Comparison of ENCODE assay signal across 19 cellular contexts in genomic region chr2:97969466-97970067, GRCh38. TPM values are rescaled to one million over a fixed set of nuclear protein-coding genes. Genes with fewer than 3 reads are reported as not detected.
DNase-seq lines count a peak whose midpoint lies in the region; ATAC-seq, FAIRE-seq and TF ChIP-seq lines count a peak whose summit lies in the region.
"Had no signal": no experiment of that assay in that cellular context is flagged by ENCODE, and none has a peak within 500 bp of the region (broad histone marks: within the 10 kb centered on the region; RNA-seq: fewer than 3 reads in every experiment).

No MANE protein-coding gene starts in this region.

- no TSS peak for BruUV-seq in K562 (replicated peaks; lab: Mats Ljungman, UMichigan)

- H3K27me3 ChIP-seq in MM.1S (replicated peaks; ENCODE audit: insufficient read depth, low read length), result no peaks in the 10 kb centered on the region
- no peaks in the 10 kb centered on the region for H3K27me3 ChIP-seq in K562 (ENCODE audit: control insufficient read depth in 2 of 2, insufficient read depth in 2 of 2, low read length in 2 of 2)
- H3K27me3 ChIP-seq: ascending aorta, right lobe of liver, tibial nerve had no signal

- H3K4me3 ChIP-seq in MM.1S (ENCODE audit: low read length), result no peak overlapping the region
- H3K4me3 ChIP-seq in K562, result no peak overlapping the region
- H3K4me3 ChIP-seq: ascending aorta, right lobe of liver, tibial nerve had no signal

- WGBS in K562 (ENCODE audit: insufficient coverage, low coverage, missing lambda C conversion rate), result 3% methylated on average over 3 of the region's 3 CpGs

- POLR2A ChIA-PET in activated CD4-positive, alpha-beta T cell treated with anti-CD3 and anti-CD28 coated beads for 36 hours (lab: Charles Lee), result no interaction called here
- POLR2A ChIA-PET in K562 (lab: Yijun Ruan, JAX), result interaction anchor here (1.0 kb wide), 1 partner anchor 13 kb away, joined by 3 read pairs; no protein-coding TSS in a partner anchor

- in situ Hi-C loops in K562 (cut with MboI), result no loop called here

- peaks cover 13% of the 10 kb centered on the region for H3K9me3 Mint-ChIP-seq in activated CD4-positive, alpha-beta T cell treated with anti-CD3 and anti-CD28 coated beads for 36 hours (ENCODE audit: low read depth)
- peaks cover 14% of the 10 kb centered on the region for H3K9me3 Mint-ChIP-seq in progenitor cell of endocrine pancreas (ENCODE audit: low read depth)

- no peak for TF ChIP-seq CTCF in MM.1S (IDR thresholded peaks at IDR 0.05; ENCODE audit: low read length)
- no peak for TF ChIP-seq CTCF in K562 (IDR thresholded peaks at IDR 0.05 in 2 of 3, conservative IDR thresholded peaks at IDR 0.05 in 1 of 3; ENCODE audit: insufficient read depth in 2 of 3, low read depth in 1 of 3, low read length in 3 of 3)
- no peak for TF ChIP-seq CTCF in progenitor cell of endocrine pancreas (IDR thresholded peaks at IDR 0.05; ENCODE audit: unreplicated experiment)

- no peak for TF ChIP-seq RAD21 in K562 (CRISPR knock-in tag; conservative IDR thresholded peaks at IDR 0.05 in 1 of 2, IDR thresholded peaks at IDR 0.05 in 1 of 2)

- H4K20me1 ChIP-seq in MM.1S (ENCODE audit: insufficient read depth, low read length) (0 out of 2 replicates have a peak, but pooled peaks cover 5% of the 10 kb centered on the region), K562 (replicated peaks; ENCODE audit: control insufficient read depth, insufficient read depth, low read length) (no peaks in the 10 kb centered on the region; the same call in 1 of the 2 replicates)

- H3K27ac ChIP-seq in MM.1S (ENCODE audit: low read length), result peak overlapping the region; percentile 19; the same call in 1 of the 2 replicates
- no peak overlapping the region for H3K27ac ChIP-seq in K562 (ENCODE audit: extremely low read depth, low read depth, low read length)
- H3K27ac ChIP-seq: ascending aorta, epithelial cell of prostate, right lobe of liver, tibial nerve had no signal

- H3K36me3 ChIP-seq in MM.1S (replicated peaks; ENCODE audit: insufficient read depth, low read length) (no peaks in the 10 kb centered on the region), K562 (ENCODE audit: control insufficient read depth, insufficient read depth, low read length) (no peaks in the 10 kb centered on the region)
- H3K36me3 ChIP-seq: ascending aorta, right lobe of liver, tibial nerve had no signal

- FAIRE-seq in K562 (lab: Jason Lieb, UNC), result peak; percentile 35
- FAIRE-seq: A204.1, islet of Langerhans, RCC 7860 had no signal

- no peaks in the 10 kb centered on the region for H3K9me3 ChIP-seq in MM.1S (replicated peaks; ENCODE audit: insufficient read depth, low read length)
- H3K9me3 ChIP-seq in K562 (replicated peaks; ENCODE audit: control insufficient read depth, insufficient read depth, low read depth, low read length), result 0 out of 2 replicates have a peak, but pooled peaks cover under 1% of the 10 kb centered on the region
- H3K9me3 ChIP-seq: right lobe of liver had no signal

- ATAC-seq in activated CD4-positive, alpha-beta T cell treated with anti-CD3 and anti-CD28 coated beads for 36 hours, result peak; percentile 57
- ATAC-seq in K562, result peak; percentile 50
- ATAC-seq: CD8-positive, alpha-beta T cell had no signal

- H3K4me2 ChIP-seq in MM.1S (ENCODE audit: low read depth, low read length) (peak overlapping the region; percentile 47), K562 (ENCODE audit: insufficient read depth, low read length) (peak overlapping the region; percentile 51)

- H3K36me3 Mint-ChIP-seq in activated CD4-positive, alpha-beta T cell treated with anti-CD3 and anti-CD28 coated beads for 36 hours (ENCODE audit: low read depth), result peaks cover 22% of the 10 kb centered on the region
- H3K36me3 Mint-ChIP-seq in progenitor cell of endocrine pancreas (ENCODE audit: insufficient read depth), result peaks cover 13% of the 10 kb centered on the region

- H2AFZ ChIP-seq in MM.1S (ENCODE audit: low read length), result no peak overlapping the region
- H2AFZ ChIP-seq in K562 (ENCODE audit: low read depth, low read length), result no peak overlapping the region

- no peaks in the 10 kb centered on the region for H3F3A ChIP-seq in MM.1S (ENCODE audit: insufficient read depth, low read length)

- no peak for TF ChIP-seq POLR2A in K562 (conservative IDR thresholded peaks at IDR 0.05)

- H3K9ac ChIP-seq in MM.1S (ENCODE audit: low read length), result no peak overlapping the region
- H3K9ac ChIP-seq in K562 (ENCODE audit: insufficient read depth in 1 of 2, low read depth in 2 of 2, low read length in 2 of 2), result no peak overlapping the region

- H3K4me1 ChIP-seq in MM.1S (ENCODE audit: low read length) (peaks cover 17% of the 10 kb centered on the region), K562 (replicated peaks in 1 of 2; ENCODE audit: control insufficient read depth in 2 of 2, insufficient read depth in 2 of 2, low read length in 2 of 2) (peaks cover 3 to 31% of the 10 kb centered on the region in 2 experiments; a peak in 3 of 5 replicates)

- H3K79me2 ChIP-seq in MM.1S (ENCODE audit: low read length) (peaks cover 95% of the 10 kb centered on the region), K562 (ENCODE audit: control insufficient read depth, insufficient read depth, low read length) (peaks cover 84% of the 10 kb centered on the region)

- H3K4me3 Mint-ChIP-seq in activated CD4-positive, alpha-beta T cell treated with anti-CD3 and anti-CD28 coated beads for 36 hours, result no peak overlapping the region
- H3K4me3 Mint-ChIP-seq in progenitor cell of endocrine pancreas (ENCODE audit: low read depth), result no peak overlapping the region
- H3K4me3 Mint-ChIP-seq: CD8-positive, alpha-beta T cell had no signal

- no peaks in the 10 kb centered on the region for H3K9me1 ChIP-seq in K562 (ENCODE audit: control insufficient read depth, insufficient read depth, low read length)

- TF ChIP-seq EP300 in K562 (IDR thresholded peaks at IDR 0.05; ENCODE audit: low read length), result no peak

- DNase-seq in activated CD4-positive, alpha-beta T cell treated with anti-CD3 and anti-CD28 coated beads for 36 hours, result no peak
- DNase-seq in activated CD4-positive, alpha-beta T cell treated with anti-CD3 and anti-CD28 coated beads, Interleukin-2, amount 50 U/mL, for 48 hours, result no peak
- DNase-seq in MM.1S (peak; percentile 39), K562 (ENCODE audit: extremely low read depth in 1 of 4, low spot score in 3 of 4) (peak in 1 of 4 experiments; percentile 17), progenitor cell of endocrine pancreas (ENCODE audit: low spot score, unreplicated experiment) (no peak), superior temporal gyrus (ENCODE audit: extremely low spot score) (no peak), UCSD-AML1 (lab: John Stamatoyannopoulos, UW; ENCODE audit: unreplicated experiment) (no peak), NCI-H1048 (lab: John Stamatoyannopoulos, UW) (no peak)
- DNase-seq: CD8-positive, alpha-beta T cell; DMS79 treated with DMSO at 0.1 percent for 48 hours; right lobe of liver; stimulated activated CD4-positive, alpha-beta T cell treated with anti-CD3 and anti-CD28 coated beads, Interleukin-2, amount 100 ng/mL, for 48 hours; SW 1271 had no signal

- H3K27me3 Mint-ChIP-seq in activated CD4-positive, alpha-beta T cell treated with anti-CD3 and anti-CD28 coated beads for 36 hours, result no peaks in the 10 kb centered on the region
- no peaks in the 10 kb centered on the region for H3K27me3 Mint-ChIP-seq in progenitor cell of endocrine pancreas

- H3K4me1 Mint-ChIP-seq in activated CD4-positive, alpha-beta T cell treated with anti-CD3 and anti-CD28 coated beads for 36 hours, result peaks cover 63% of the 10 kb centered on the region
- H3K4me1 Mint-ChIP-seq in progenitor cell of endocrine pancreas (ENCODE audit: low read depth), result peaks cover 41% of the 10 kb centered on the region

- intact Hi-C loops in activated CD4-positive, alpha-beta T cell treated with anti-CD3 and anti-CD28 coated beads for 36 hours (cut with DNase I, micrococcal nuclease), result loop anchor here in 1 of 2 experiments (5.0 kb wide), 1 partner anchor 43 kb away; no protein-coding TSS in a partner anchor
- intact Hi-C loops in K562 (cut with micrococcal nuclease), result no loop called here

- peak overlapping the region; percentile 43 for H3K27ac Mint-ChIP-seq in activated CD4-positive, alpha-beta T cell treated with anti-CD3 and anti-CD28 coated beads for 36 hours
- H3K27ac Mint-ChIP-seq in progenitor cell of endocrine pancreas, result peak overlapping the region; percentile 49
- H3K27ac Mint-ChIP-seq: CD8-positive, alpha-beta T cell had no signal

- CTCF ChIA-PET in activated CD4-positive, alpha-beta T cell treated with anti-CD3 and anti-CD28 coated beads for 36 hours (lab: Charles Lee), result no interaction called here
- CTCF ChIA-PET in K562 (lab: Yijun Ruan, JAX; ENCODE audit: low intra/inter-chr PET ratio), result no interaction called here

- no peaks in the 10 kb centered on the region for H3K9me2 ChIP-seq in MM.1S (replicated peaks; ENCODE audit: insufficient read depth, low read length)

RNA-seq across cellular contexts. Expression of gene TMEM131, which starts 26.2 kb away (rescaled TPM):
- total RNA-seq in activated CD4-positive, alpha-beta T cell treated with anti-CD3 and anti-CD28 coated beads for 36 hours, result 10 to 100 TPM; 25.8 to 32.5 TPM
- 56.9 and 132 TPM in 2 replicates for total RNA-seq in K562 (2011; cell fraction: chromatin; rRNA removed; ENCODE audit: low replicate concordance)
- total RNA-seq in K562 (2011; cell fraction: nucleolus; rRNA removed), result 27.5 and 28.5 TPM in 2 replicates
- 54.1 and 66.5 TPM in 2 replicates for total RNA-seq in K562 (2011; cell fraction: nucleoplasm; rRNA removed)
- total RNA-seq in K562 (2014; rRNA removed) (6.6 and 8.2 TPM in 2 replicates), K562 (2014; rRNA removed; fragmentation: Illumina TruSeq; extraction: Trizol) (11.2 and 12.4 TPM in 2 replicates), K562 (2015; rRNA removed; fragmentation: Illumina TruSeq; extraction: Trizol) (13.6 and 14.6 TPM in 2 replicates), K562 (2021) (20.4 and 22.1 TPM in 2 replicates), progenitor cell of endocrine pancreas (57.1 and 58.8 TPM in 2 replicates)
- polyA plus RNA-seq in K562 (2011; rRNA removed) (11.3 and 16.0 TPM in 2 replicates), K562 (2014; fragmentation: Illumina TruSeq; extraction: Trizol) (17.6 and 21.1 TPM in 2 replicates), K562 (2014; fragmentation: Nextera tagmentation; extraction: Ambion mirVana) (1 to 10 TPM; 2.5 to 2.8 TPM), K562 (2014; rRNA removed) (14.3 and 15.6 TPM in 2 replicates)
- polyA plus RNA-seq in K562 (2011; cell fraction: cytosol; rRNA removed), result 6.2 and 8.7 TPM in 2 replicates
- polyA plus RNA-seq in K562 (2011; cell fraction: nucleus; rRNA removed), result 53.6 and 59.0 TPM in 2 replicates
- polyA plus RNA-seq in K562 (2012), result 13.3 and 19.4 TPM in 2 replicates
- polyA minus RNA-seq in K562 (2011; rRNA and poly(A)+ RNA removed), result 32.2 and 35.7 TPM in 2 replicates
- polyA minus RNA-seq in K562 (2011; cell fraction: cytosol; rRNA and poly(A)+ RNA removed), result 9.0 and 13.8 TPM in 2 replicates
- polyA minus RNA-seq in K562 (2011; cell fraction: nucleus; rRNA and poly(A)+ RNA removed), result 29.2 and 61.2 TPM in 2 replicates
